In genomic region chr2:111165084-111165483, GRCh38 we compare ENCODE assay signal across 1 cellular context.
TF ChIP-seq lines count a peak whose summit lies in the region.

No MANE protein-coding gene starts in this region.

TF ChIP-seq in GM23338, 12 proteins besides CTCF, POLR2A, EP300 and RAD21 (continued from another document):
- TF ChIP-seq, protein P1, sequence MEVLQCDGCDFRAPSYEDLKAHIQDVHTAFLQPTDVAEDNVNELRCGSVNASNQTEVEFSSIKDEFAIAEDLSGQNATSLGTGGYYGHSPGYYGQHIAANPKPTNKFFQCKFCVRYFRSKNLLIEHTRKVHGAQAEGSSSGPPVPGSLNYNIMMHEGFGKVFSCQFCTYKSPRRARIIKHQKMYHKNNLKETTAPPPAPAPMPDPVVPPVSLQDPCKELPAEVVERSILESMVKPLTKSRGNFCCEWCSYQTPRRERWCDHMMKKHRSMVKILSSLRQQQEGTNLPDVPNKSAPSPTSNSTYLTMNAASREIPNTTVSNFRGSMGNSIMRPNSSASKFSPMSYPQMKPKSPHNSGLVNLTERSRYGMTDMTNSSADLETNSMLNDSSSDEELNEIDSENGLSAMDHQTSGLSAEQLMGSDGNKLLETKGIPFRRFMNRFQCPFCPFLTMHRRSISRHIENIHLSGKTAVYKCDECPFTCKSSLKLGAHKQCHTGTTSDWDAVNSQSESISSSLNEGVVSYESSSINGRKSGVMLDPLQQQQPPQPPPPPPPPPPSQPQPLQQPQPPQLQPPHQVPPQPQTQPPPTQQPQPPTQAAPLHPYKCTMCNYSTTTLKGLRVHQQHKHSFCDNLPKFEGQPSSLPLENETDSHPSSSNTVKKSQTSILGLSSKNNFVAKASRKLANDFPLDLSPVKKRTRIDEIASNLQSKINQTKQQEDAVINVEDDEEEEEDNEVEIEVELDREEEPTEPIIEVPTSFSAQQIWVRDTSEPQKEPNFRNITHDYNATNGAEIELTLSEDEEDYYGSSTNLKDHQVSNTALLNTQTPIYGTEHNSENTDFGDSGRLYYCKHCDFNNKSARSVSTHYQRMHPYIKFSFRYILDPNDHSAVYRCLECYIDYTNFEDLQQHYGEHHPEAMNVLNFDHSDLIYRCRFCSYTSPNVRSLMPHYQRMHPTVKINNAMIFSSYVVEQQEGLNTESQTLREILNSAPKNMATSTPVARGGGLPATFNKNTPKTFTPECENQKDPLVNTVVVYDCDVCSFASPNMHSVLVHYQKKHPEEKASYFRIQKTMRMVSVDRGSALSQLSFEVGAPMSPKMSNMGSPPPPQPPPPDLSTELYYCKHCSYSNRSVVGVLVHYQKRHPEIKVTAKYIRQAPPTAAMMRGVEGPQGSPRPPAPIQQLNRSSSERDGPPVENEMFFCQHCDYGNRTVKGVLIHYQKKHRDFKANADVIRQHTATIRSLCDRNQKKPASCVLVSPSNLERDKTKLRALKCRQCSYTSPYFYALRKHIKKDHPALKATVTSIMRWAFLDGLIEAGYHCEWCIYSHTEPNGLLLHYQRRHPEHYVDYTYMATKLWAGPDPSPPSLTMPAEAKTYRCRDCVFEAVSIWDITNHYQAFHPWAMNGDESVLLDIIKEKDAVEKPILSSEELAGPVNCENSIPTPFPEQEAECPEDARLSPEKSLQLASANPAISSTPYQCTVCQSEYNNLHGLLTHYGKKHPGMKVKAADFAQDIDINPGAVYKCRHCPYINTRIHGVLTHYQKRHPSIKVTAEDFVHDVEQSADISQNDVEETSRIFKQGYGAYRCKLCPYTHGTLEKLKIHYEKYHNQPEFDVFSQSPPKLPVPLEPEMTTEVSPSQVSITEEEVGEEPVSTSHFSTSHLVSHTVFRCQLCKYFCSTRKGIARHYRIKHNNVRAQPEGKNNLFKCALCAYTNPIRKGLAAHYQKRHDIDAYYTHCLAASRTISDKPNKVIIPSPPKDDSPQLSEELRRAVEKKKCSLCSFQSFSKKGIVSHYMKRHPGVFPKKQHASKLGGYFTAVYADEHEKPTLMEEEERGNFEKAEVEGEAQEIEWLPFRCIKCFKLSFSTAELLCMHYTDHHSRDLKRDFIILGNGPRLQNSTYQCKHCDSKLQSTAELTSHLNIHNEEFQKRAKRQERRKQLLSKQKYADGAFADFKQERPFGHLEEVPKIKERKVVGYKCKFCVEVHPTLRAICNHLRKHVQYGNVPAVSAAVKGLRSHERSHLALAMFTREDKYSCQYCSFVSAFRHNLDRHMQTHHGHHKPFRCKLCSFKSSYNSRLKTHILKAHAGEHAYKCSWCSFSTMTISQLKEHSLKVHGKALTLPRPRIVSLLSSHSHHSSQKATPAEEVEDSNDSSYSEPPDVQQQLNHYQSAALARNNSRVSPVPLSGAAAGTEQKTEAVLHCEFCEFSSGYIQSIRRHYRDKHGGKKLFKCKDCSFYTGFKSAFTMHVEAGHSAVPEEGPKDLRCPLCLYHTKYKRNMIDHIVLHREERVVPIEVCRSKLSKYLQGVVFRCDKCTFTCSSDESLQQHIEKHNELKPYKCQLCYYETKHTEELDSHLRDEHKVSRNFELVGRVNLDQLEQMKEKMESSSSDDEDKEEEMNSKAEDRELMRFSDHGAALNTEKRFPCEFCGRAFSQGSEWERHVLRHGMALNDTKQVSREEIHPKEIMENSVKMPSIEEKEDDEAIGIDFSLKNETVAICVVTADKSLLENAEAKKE (CRISPR knock-in tag; IDR thresholded peaks at IDR 0.05): no peak
- TF ChIP-seq POLR2AphosphoS5 (IDR thresholded peaks at IDR 0.05; ENCODE audit: low read depth): no peak
- TF ChIP-seq ZNF331 (CRISPR knock-in tag; IDR thresholded peaks at IDR 0.05; ENCODE audit: low read depth): no peak
